In the genomic region with DNA sequence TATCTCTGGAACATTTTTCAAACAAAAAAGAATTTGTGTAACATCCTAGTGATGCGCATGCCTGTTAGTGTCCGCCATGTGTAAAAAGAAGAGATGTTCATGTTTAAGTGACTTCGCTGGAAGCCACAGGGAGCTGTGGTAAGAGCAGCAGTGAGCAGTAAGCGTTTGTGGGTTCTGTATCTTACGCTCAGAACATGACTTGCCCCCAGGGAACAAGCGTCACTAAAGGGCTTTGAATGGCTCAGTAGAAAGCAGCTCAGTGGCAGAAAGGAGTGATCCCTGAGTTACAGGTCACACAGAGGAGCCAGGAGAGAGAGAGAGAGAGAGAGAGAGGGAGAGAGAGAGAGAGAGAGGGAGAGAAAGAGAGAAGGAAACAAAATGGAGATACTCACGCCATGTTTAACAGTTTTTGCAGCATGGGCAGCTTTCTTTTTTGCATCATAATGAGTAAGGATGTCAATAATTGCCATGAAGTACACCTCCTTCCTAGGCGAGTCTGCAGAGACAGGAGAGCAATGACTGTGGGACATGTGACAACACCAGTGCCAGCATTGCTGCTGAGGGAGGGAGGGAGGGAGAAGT, we compare ENCODE assay signal across 20 cellular contexts.
"Had no signal": no experiment of that assay in that cellular context is flagged by ENCODE, and none has a peak within 500 bp of the region (broad histone marks: within the 10 kb centered on the region; RNA-seq: fewer than 3 reads in every experiment).

No MANE protein-coding gene starts in this region.

- H3K9me3 Mint-ChIP-seq: activated naive CD4-positive, alpha-beta T cell treated with anti-CD3 and anti-CD28 coated beads, Interleukin-2, amount 50 U/mL, for 24 hours; nephron; stimulated activated naive CD8-positive, alpha-beta T cell treated with anti-CD3 and anti-CD28 coated beads, Interleukin-15, amount 100 ng/mL, for 72 hours had no signal

- H3K4me1 Mint-ChIP-seq: activated naive CD4-positive, alpha-beta T cell treated with anti-CD3 and anti-CD28 coated beads, Interleukin-2, amount 50 U/mL, for 24 hours; activated T-helper 17 cell treated with anti-CD3 and anti-CD28 coated beads, Interleukin-2, amount 50 U/mL, for 72 hours; nephron had no signal

- H3K4me3 Mint-ChIP-seq: activated naive CD4-positive, alpha-beta T cell treated with anti-CD3 and anti-CD28 coated beads, Interleukin-2, amount 50 U/mL, for 24 hours; activated T-helper 17 cell treated with anti-CD3 and anti-CD28 coated beads, Interleukin-2, amount 50 U/mL, for 72 hours; nephron; stimulated activated naive CD8-positive, alpha-beta T cell treated with anti-CD3 and anti-CD28 coated beads, Interleukin-15, amount 100 ng/mL, for 72 hours had no signal

- ATAC-seq: activated CD4-positive, CD25-positive, alpha-beta regulatory T cell treated with anti-CD3 and anti-CD28 coated beads, Interleukin-2, amount 50 U/mL, for 24 hours; activated T-helper 17 cell treated with anti-CD3 and anti-CD28 coated beads, Interleukin-2, amount 50 U/mL, for 72 hours; gastrocnemius medialis; left lung; mucosa of descending colon; SK-N-SH treated with all-trans-retinoic acid at 6 μM for 48 hours; stimulated activated naive CD8-positive, alpha-beta T cell treated with anti-CD3 and anti-CD28 coated beads, Interleukin-15, amount 100 ng/mL, for 72 hours; upper lobe of right lung had no signal

- H3K27ac ChIP-seq: ascending aorta, gastrocnemius medialis, left lung, ovary, testis, upper lobe of right lung had no signal

- H3K4me3 ChIP-seq: ascending aorta, gastrocnemius medialis, left lung, mucosa of descending colon, ovary, testis, upper lobe of right lung had no signal

- H3K27ac Mint-ChIP-seq: activated naive CD4-positive, alpha-beta T cell treated with anti-CD3 and anti-CD28 coated beads, Interleukin-2, amount 50 U/mL, for 24 hours; nephron; stimulated activated naive CD8-positive, alpha-beta T cell treated with anti-CD3 and anti-CD28 coated beads, Interleukin-15, amount 100 ng/mL, for 72 hours had no signal

- H3K36me3 ChIP-seq: ovary had no signal

- FAIRE-seq: bronchial epithelial cell, keratinocyte had no signal

- DNase-seq: activated CD4-positive, alpha-beta T cell treated with anti-CD3 and anti-CD28 coated beads, Interleukin-2, amount 50 U/mL, for 48 hours; activated CD8-positive, alpha-beta memory T cell treated with anti-CD3 and anti-CD28 coated beads, Interleukin-2, amount 50 U/mL, for 48 hours; effector CD8-positive, alpha-beta T cell; gastrocnemius medialis; left lung; mucosa of descending colon; ovary; stimulated activated CD4-positive, alpha-beta T cell treated with anti-CD3 and anti-CD28 coated beads, Interleukin-4, amount 100 ng/mL, for 1 hour; stimulated activated CD8-positive, alpha-beta memory T cell treated with anti-CD3 and anti-CD28 coated beads, Interleukin-4, amount 100 ng/mL, for 48 hours; stimulated activated naive CD8-positive, alpha-beta T cell treated with anti-CD3 and anti-CD28 coated beads, Interleukin-15, amount 100 ng/mL, for 72 hours; testis; upper lobe of right lung had no signal

- H3K4me1 ChIP-seq: ascending aorta, gastrocnemius medialis, left lung, testis, upper lobe of right lung had no signal

- H3K27me3 Mint-ChIP-seq: activated naive CD4-positive, alpha-beta T cell treated with anti-CD3 and anti-CD28 coated beads, Interleukin-2, amount 50 U/mL, for 24 hours; activated T-helper 17 cell treated with anti-CD3 and anti-CD28 coated beads, Interleukin-2, amount 50 U/mL, for 72 hours; stimulated activated naive CD8-positive, alpha-beta T cell treated with anti-CD3 and anti-CD28 coated beads, Interleukin-15, amount 100 ng/mL, for 72 hours had no signal

- H3K27me3 ChIP-seq: ascending aorta, gastrocnemius medialis, left lung, ovary, testis, upper lobe of right lung had no signal

- H3K9me3 ChIP-seq: ascending aorta, gastrocnemius medialis, left lung, mucosa of descending colon, ovary, testis, upper lobe of right lung had no signal
